Comparison of ENCODE assay signal across 8 cellular contexts in genomic region chr9:75087824-75088645, GRCh38. TPM values are rescaled to one million over a fixed set of nuclear protein-coding genes. Genes with fewer than 3 reads are reported as not detected.
DNase-seq lines count a peak whose midpoint lies in the region; ATAC-seq and TF ChIP-seq lines count a peak whose summit lies in the region.

NMRK1 (minus strand) TSS chr9:75088155; CDS start chr9:75083115, 5,040 bp downstream.
OSTF1 (plus strand) TSS chr9:75088514; CDS start chr9:75088693, 179 bp downstream.

- ATAC-seq in GM18907 (IDR thresholded peaks at IDR 0.05; ENCODE audit: unreplicated experiment) (peak; percentile 87), HG03139 (IDR thresholded peaks at IDR 0.05; ENCODE audit: unreplicated experiment) (peak; percentile 86)

- H3K27ac ChIP-seq in VCaP (peak within 1 kb of the TSS; percentile 85), skeletal muscle tissue (ENCODE audit: low read depth, low read length) (peak within 1 kb of the TSS; percentile 97)

- H3K4me3 ChIP-seq in AG04449 (ENCODE audit: low read depth, low read length) (peak within 1 kb of the TSS; percentile 94), iPS-18c (ENCODE audit: insufficient read depth, low read depth, low read length) (peak within 1 kb of the TSS; percentile 85), skeletal muscle tissue (ENCODE audit: low read length in 3 of 3) (peak within 1 kb of the TSS; percentile 88 to 95 (median 94))

- peaks cover 11 to 29% (median 20%) of the 10 kb centered on the region in 3 donors for H3K4me1 ChIP-seq in skeletal muscle tissue (ENCODE audit: control insufficient read depth in 3 of 3, insufficient read depth in 3 of 3, low read length in 3 of 3)

- H3K36me3 ChIP-seq in skeletal muscle tissue (ENCODE audit: control insufficient read depth in 3 of 3, insufficient read depth in 3 of 3, low read length in 3 of 3), result no peaks in the 10 kb centered on the region

- DNase-seq in AG04449 (ENCODE audit: low read depth, low spot score) (peak; percentile 63), NCI-H2196 treated with DMSO at 0.1 percent for 48 hours (lab: John Stamatoyannopoulos, UW; ENCODE audit: unreplicated experiment) (peak; percentile 93), T47D (ENCODE audit: low read depth in 1 of 2, low spot score in 1 of 2) (peak; percentile 94 to 99)

- H3K9me3 ChIP-seq in iPS-18c (ENCODE audit: control insufficient read depth, insufficient read depth, low read length) (no peaks in the 10 kb centered on the region), skeletal muscle tissue (ENCODE audit: control insufficient read depth in 3 of 3, low read length in 3 of 3) (no peaks in the 10 kb centered on the region)

- CTCF ChIA-PET in AG04449 (lab: Yijun Ruan, JAX), result interaction anchor here (0.9 to 4.8 kb wide), 10 partner anchors 10 to 318 kb away, joined by 3 to 49 read pairs (median 3); partner anchors contain the start of gene C9orf40

- POLR2A ChIA-PET in AG04449 (lab: Yijun Ruan, JAX), result interaction anchor here (0.6 to 1.1 kb wide), 4 partner anchors 59 to 135 kb away, joined by 3 to 5 read pairs (median 4); partner anchors contain the start of gene C9orf40

- in situ Hi-C loops in T47D (cut with HindIII; ENCODE audit: low pct_unique_long_range_greater_than_20kb, low sequenced_read_pairs), result no loop called here

- H3K9ac ChIP-seq in skeletal muscle tissue (ENCODE audit: low read depth in 1 of 3, low read length in 3 of 3), result peak within 1 kb of the TSS; percentile 96 to 97 (median 96)

- H3K27me3 ChIP-seq in skeletal muscle tissue (ENCODE audit: control insufficient read depth in 3 of 3, insufficient read depth in 3 of 3, low read length in 3 of 3), result no peaks in the 10 kb centered on the region

- no peak for TF ChIP-seq CTCF in AG04449 (IDR thresholded peaks at IDR 0.05; ENCODE audit: insufficient read depth, low read length, missing control alignments)
- no peak for TF ChIP-seq CTCF in VCaP (conservative IDR thresholded peaks at IDR 0.05)

RNA-seq across cellular contexts. Expression of gene NMRK1, which starts in this region (rescaled TPM):
- 6.8 TPM for total RNA-seq in skeletal muscle tissue

RNA-seq across cellular contexts. Expression of gene OSTF1, which starts in this region (rescaled TPM):
- total RNA-seq in skeletal muscle tissue, result 17.7 TPM

Comparison
In these comparisons a context has a peak if more than half of its experiments do, and no peak if none do; other contexts are left out.
1. Peak in every context shown above with its lines: DNase-seq, ATAC-seq, H3K4me3 ChIP-seq and H3K27ac ChIP-seq.